In genomic region chr1:235325854-235326253, GRCh38 we compare ENCODE assay signal across 8 cellular contexts. TPM values are rescaled to one million over a fixed set of nuclear protein-coding genes. Genes with fewer than 3 reads are reported as not detected.
DNase-seq lines count a peak whose midpoint lies in the region; ATAC-seq and TF ChIP-seq lines count a peak whose summit lies in the region.

No MANE protein-coding gene starts in this region.

- peak overlapping the region; percentile 57 for H3K27ac ChIP-seq in DOHH2 (ENCODE audit: low read depth, low read length)
- peak overlapping the region; percentile 72 for H3K27ac ChIP-seq in OCI-LY3 (ENCODE audit: low read length)
- no peak overlapping the region for H3K27ac ChIP-seq in ovary

- peak overlapping the region; percentile 93 for H3K9ac ChIP-seq in OCI-LY3 (ENCODE audit: low read length)

- H3K79me2 ChIP-seq in DOHH2 (ENCODE audit: control insufficient read depth, low read length) (peaks cover 91% of the 10 kb centered on the region), OCI-LY3 (ENCODE audit: low read length) (peaks cover 92% of the 10 kb centered on the region)

- no peak for TF ChIP-seq EP300 in ovary (IDR thresholded peaks at IDR 0.05)

- DNase-seq in epithelial cell of esophagus (ENCODE audit: low read depth) (no peak), ovary (no peak), GM20000 (ENCODE audit: low spot score) (no peak), pons (ENCODE audit: low spot score) (no peak)
- DNase-seq in activated CD4-positive, CD25-positive, alpha-beta regulatory T cell treated with anti-CD3 and anti-CD28 coated beads, Interleukin-2, amount 50 U/mL, for 72 hours = no peak

- peaks cover 18% of the 10 kb centered on the region for H4K20me1 ChIP-seq in DOHH2 (ENCODE audit: control insufficient read depth, insufficient read depth, low read depth, low read length)
- peaks cover 56% of the 10 kb centered on the region for H4K20me1 ChIP-seq in OCI-LY3 (ENCODE audit: insufficient read depth, low read length)

- H3K27me3 ChIP-seq in DOHH2 (ENCODE audit: control insufficient read depth, low read length) (no peaks in the 10 kb centered on the region), OCI-LY3 (ENCODE audit: low read depth, low read length) (no peaks in the 10 kb centered on the region), ovary (no peaks in the 10 kb centered on the region)

- 18 to 22% (median 20%) methylated on average over 2 of the region's 2 CpGs for WGBS in ovary, 3 donors

- H3K4me1 ChIP-seq in DOHH2 (ENCODE audit: control insufficient read depth, low read length) (peaks cover 31% of the 10 kb centered on the region), OCI-LY3 (ENCODE audit: low read length) (peaks cover 33% of the 10 kb centered on the region), ovary (ENCODE audit: insufficient read depth) (peaks cover 9% of the 10 kb centered on the region)

- H3F3A ChIP-seq in DOHH2 (ENCODE audit: control insufficient read depth, insufficient read depth) = peaks cover 17% of the 10 kb centered on the region

- TF ChIP-seq POLR2A in ovary (IDR thresholded peaks at IDR 0.05) = no peak

- TF ChIP-seq CTCF in DOHH2 (IDR thresholded peaks at IDR 0.05; ENCODE audit: low read depth, low read length, poor library complexity, severe bottlenecking) (no peak), OCI-LY3 (IDR thresholded peaks at IDR 0.05; ENCODE audit: low read depth, low read length) (no peak), epithelial cell of esophagus (IDR thresholded peaks at IDR 0.05; ENCODE audit: insufficient read depth, low read depth, low read length, missing control alignments) (no peak), ovary (IDR thresholded peaks at IDR 0.05) (no peak), GM20000 (IDR thresholded peaks at IDR 0.05; ENCODE audit: extremely low read depth, missing control alignments) (no peak)

- peaks cover 56% of the 10 kb centered on the region for H3K36me3 ChIP-seq in DOHH2 (ENCODE audit: control insufficient read depth, low read length)
- peaks cover 21% of the 10 kb centered on the region for H3K36me3 ChIP-seq in OCI-LY3 (replicated peaks; ENCODE audit: low read depth, low read length)
- H3K36me3 ChIP-seq in ovary = no peaks in the 10 kb centered on the region

- no peak for ATAC-seq in HG02885 (IDR thresholded peaks at IDR 0.05; ENCODE audit: poor library complexity, unreplicated experiment)

- H3K9me3 ChIP-seq in DOHH2 (ENCODE audit: control insufficient read depth, insufficient read depth, low read length) (no peaks in the 10 kb centered on the region), OCI-LY3 (ENCODE audit: insufficient read depth, low read length) (no peaks in the 10 kb centered on the region), ovary (no peaks in the 10 kb centered on the region)

- H2AFZ ChIP-seq in OCI-LY3 (ENCODE audit: low read depth, low read length) = no peak overlapping the region

- H3K4me3 ChIP-seq in DOHH2 (ENCODE audit: low read length) = peak overlapping the region; percentile 83
- H3K4me3 ChIP-seq in OCI-LY3 (ENCODE audit: low read length) = peak overlapping the region; percentile 85
- peak overlapping the region; percentile 92 for H3K4me3 ChIP-seq in epithelial cell of esophagus (ENCODE audit: low read length)
- peak overlapping the region; percentile 89 for H3K4me3 ChIP-seq in ovary

- intact Hi-C loops in ovary (cut with DNase I) = no loop called here

- no peaks in the 10 kb centered on the region for H3K9me2 ChIP-seq in DOHH2 (replicated peaks; ENCODE audit: control insufficient read depth, low read length)

- H3K4me2 ChIP-seq in DOHH2 (ENCODE audit: low read length) = peak overlapping the region; percentile 66
- peak overlapping the region; percentile 80 for H3K4me2 ChIP-seq in OCI-LY3 (ENCODE audit: low read length)

RNA-seq across cellular contexts. Expression of gene ARID4B, which starts 2.1 kb away (rescaled TPM):
- total RNA-seq in ovary = 10 to 100 TPM; 35.4 to 52.0 (median 44.6) TPM
- polyA plus RNA-seq in ovary = 10 to 100 TPM; 19.6 to 22.5 TPM

RNA-seq across cellular contexts. Expression of gene GGPS1, which starts 2.5 kb away (rescaled TPM):
- 10 to 100 TPM; 15.3 to 42.4 (median 31.7) TPM for total RNA-seq in ovary
- polyA plus RNA-seq in ovary = 10 to 100 TPM; 21.1 to 31.8 TPM

RNA-seq across cellular contexts. Expression of gene TBCE, which starts 41.4 kb away (rescaled TPM):
- 10 to 100 TPM; 11.8 to 25.5 (median 22.8) TPM for total RNA-seq in ovary
- polyA plus RNA-seq in ovary = 10 to 100 TPM; 13.7 to 22.9 TPM

Comparison
In these comparisons a context has a peak if more than half of its experiments do, and no peak if none do; other contexts are left out.
1. H3K27ac ChIP-seq: peak in DOHH2 (single experiment) and OCI-LY3 (single experiment); none in ovary (0 of 2).
2. Peak in every context shown above with its lines, with median percentiles within 50 percentile points of each other: H3K4me3 ChIP-seq.